ENCODE assay signal across 22 cellular contexts in genomic region chr14:73233564-73233963, GRCh38.
"Had no signal": no experiment of that assay in that cellular context is flagged by ENCODE, and none has a peak within 500 bp of the region (broad histone marks: within the 10 kb centered on the region; RNA-seq: fewer than 3 reads in every experiment).

No MANE protein-coding gene starts in this region.

- H3K4me2 ChIP-seq: smooth muscle cell had no signal

- ATAC-seq: gastroesophageal sphincter; heart left ventricle; left colon; natural killer cell treated with Interleukin-12 subunit alpha and Interleukin-12 subunit beta and Interleukin-15 and Interleukin-18, amount 100 ng/mL, for 72 hours; sciatic nerve had no signal

- H3K9me3 ChIP-seq: gastroesophageal sphincter, heart left ventricle, thoracic aorta had no signal

- H3K9me3 Mint-ChIP-seq: activated CD4-positive, alpha-beta memory T cell treated with anti-CD3 and anti-CD28 coated beads for 36 hours; activated naive CD8-positive, alpha-beta T cell treated with anti-CD3 and anti-CD28 coated beads for 36 hours; central memory CD8-positive, alpha-beta T cell; memory B cell; natural killer cell treated with Interleukin-12 subunit alpha and Interleukin-12 subunit beta and Interleukin-15 and Interleukin-18, amount 100 ng/mL, for 72 hours; type B pancreatic cell had no signal

- H3K36me3 Mint-ChIP-seq: type B pancreatic cell had no signal

- H3K4me3 ChIP-seq: dorsolateral prefrontal cortex, gastroesophageal sphincter, heart left ventricle, smooth muscle cell, thoracic aorta had no signal

- H3K36me3 ChIP-seq: gastroesophageal sphincter, thoracic aorta had no signal

- H3K27ac Mint-ChIP-seq: activated CD4-positive, alpha-beta memory T cell treated with anti-CD3 and anti-CD28 coated beads for 36 hours; activated naive CD8-positive, alpha-beta T cell treated with anti-CD3 and anti-CD28 coated beads for 36 hours; memory B cell; natural killer cell treated with Interleukin-12 subunit alpha and Interleukin-12 subunit beta and Interleukin-15 and Interleukin-18, amount 100 ng/mL, for 72 hours; type B pancreatic cell had no signal

- H3K4me3 Mint-ChIP-seq: activated CD4-positive, alpha-beta memory T cell treated with anti-CD3 and anti-CD28 coated beads for 36 hours; activated naive CD8-positive, alpha-beta T cell treated with anti-CD3 and anti-CD28 coated beads for 36 hours; central memory CD8-positive, alpha-beta T cell; memory B cell; natural killer cell treated with Interleukin-12 subunit alpha and Interleukin-12 subunit beta and Interleukin-15 and Interleukin-18, amount 100 ng/mL, for 72 hours; type B pancreatic cell had no signal

- DNase-seq: activated CD4-positive, alpha-beta memory T cell treated with anti-CD3 and anti-CD28 coated beads for 36 hours; activated CD4-positive, alpha-beta T cell treated with anti-CD3 and anti-CD28 coated beads for 48 hours; activated naive CD4-positive, alpha-beta T cell treated with Interleukin-2 at 50 U/mL for 16 hours; activated naive CD8-positive, alpha-beta T cell treated with anti-CD3 and anti-CD28 coated beads for 36 hours; activated T-cell treated with anti-CD3 and anti-CD28 coated beads, Interleukin-2, amount 50 U/mL, for 48 hours; heart left ventricle; left colon; occipital lobe; stimulated activated CD4-positive, alpha-beta T cell treated with anti-CD3 and anti-CD28 coated beads, Interleukin-15, amount 100 ng/mL, for 24 hours; stimulated activated naive CD4-positive, alpha-beta T cell treated with Interleukin-2 at 50 U/mL for 16 hours had no signal

- H3K27ac ChIP-seq: dorsolateral prefrontal cortex, gastroesophageal sphincter, heart left ventricle, thoracic aorta had no signal

- FAIRE-seq: astrocyte, colon, islet of Langerhans had no signal
